Comparison of ENCODE assay signal across 10 cellular contexts in the genomic region with DNA sequence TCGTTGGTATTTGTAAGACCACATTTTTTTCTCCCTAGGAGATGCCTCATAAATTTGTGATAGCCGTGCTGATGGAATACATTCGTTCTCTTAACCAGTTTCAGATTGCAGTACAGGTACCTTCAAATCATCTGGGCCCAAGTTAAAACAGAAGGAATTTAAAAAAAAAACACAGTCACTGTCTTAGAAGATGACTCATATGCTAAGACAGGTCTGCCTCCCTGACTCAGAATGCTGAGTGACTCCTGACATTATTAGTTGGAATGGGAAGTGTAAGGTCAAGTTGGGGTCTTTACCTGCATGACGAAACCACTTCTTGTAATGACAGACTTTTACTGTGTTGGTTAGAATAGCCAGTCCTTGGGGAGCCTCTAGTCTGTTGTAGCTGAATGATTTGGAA. TPM values are rescaled to one million over a fixed set of nuclear protein-coding genes. Genes with fewer than 3 reads are reported as not detected.
DNase-seq lines count a peak whose midpoint lies in the region; ATAC-seq and TF ChIP-seq lines count a peak whose summit lies in the region.
"Had no signal": no experiment of that assay in that cellular context is flagged by ENCODE, and none has a peak within 500 bp of the region (broad histone marks: within the 10 kb centered on the region; RNA-seq: fewer than 3 reads in every experiment).

No MANE protein-coding gene starts in this region.

- H3K36me3 ChIP-seq in mammary epithelial cell (ENCODE audit: insufficient read depth, low read length): peaks cover 49% of the 10 kb centered on the region

- DNase-seq in EL: peak; percentile 61
- DNase-seq in LoVo (ENCODE audit: low spot score): peak; percentile 11
- peak; percentile 91 for DNase-seq in mammary epithelial cell
- DNase-seq in omental fat pad (ENCODE audit: low spot score): no peak
- no peak for DNase-seq in NCI-H1105 treated with DMSO at 0.1 percent for 48 hours (lab: John Stamatoyannopoulos, UW)
- DNase-seq in NCI-H1436 treated with DMSO at 0.1 percent for 48 hours (lab: John Stamatoyannopoulos, UW): no peak
- DNase-seq in DMS53 (lab: John Stamatoyannopoulos, UW): no peak
- DNase-seq: NCI-H69; stimulated activated CD4-positive, alpha-beta T cell treated with anti-CD3 and anti-CD28 coated beads, Interleukin-12 subunit alpha, Interleukin-12 subunit beta, amount 100 ng/mL, for 4 hours had no signal

- in situ Hi-C loops in mammary epithelial cell (cut with MboI; ENCODE audit: low sequenced_read_pairs in 2 of 2): loop anchor here in 1 of 2 donors (10.0 kb wide), 1 partner anchor 175 kb away; no protein-coding TSS in a partner anchor

- H3K79me2 ChIP-seq in mammary epithelial cell (ENCODE audit: insufficient read depth, low read length): peaks cover 4% of the 10 kb centered on the region

- H2AFZ ChIP-seq in mammary epithelial cell (ENCODE audit: low read depth, low read length): no peak overlapping the region

- H4K20me1 ChIP-seq in mammary epithelial cell (ENCODE audit: insufficient read depth, low read length): no peaks in the 10 kb centered on the region

- ATAC-seq in omental fat pad (ENCODE audit: low FRiP score): peak; percentile 56

- no peaks in the 10 kb centered on the region for H3K27me3 ChIP-seq in mammary epithelial cell (ENCODE audit: insufficient read depth, low read length)

- CTCF ChIA-PET in mammary epithelial cell (lab: Charles Lee; ENCODE audit: low non-redundant PET): no interaction called here

- intact Hi-C loops in mammary epithelial cell (cut with micrococcal nuclease): loop anchor here (2.0 kb wide), 1 partner anchor 57 kb away; the partner anchor contains the start of gene NPC1

- no peak for TF ChIP-seq CTCF in mammary epithelial cell (conservative IDR thresholded peaks at IDR 0.05 in 1 of 2, IDR thresholded peaks at IDR 0.05 in 1 of 2; ENCODE audit: extremely low read depth in 1 of 2, insufficient read depth in 1 of 2, low read depth in 1 of 2, low read length in 2 of 2)
- TF ChIP-seq CTCF in omental fat pad (IDR thresholded peaks at IDR 0.05): no peak

- no peak overlapping the region for H3K4me2 ChIP-seq in mammary epithelial cell (ENCODE audit: insufficient read depth, low read depth, low read length)

- no peak overlapping the region for H3K27ac ChIP-seq in mammary epithelial cell (ENCODE audit: insufficient read depth, low read depth, low read length)

- no peaks in the 10 kb centered on the region for H3K9me3 ChIP-seq in mammary epithelial cell (replicated peaks; ENCODE audit: insufficient read depth, low read length)

- dilution Hi-C loops in mammary epithelial cell (cut with HindIII; ENCODE audit: low sequenced_read_pairs): no loop called here

- H3K4me1 ChIP-seq in mammary epithelial cell (ENCODE audit: insufficient read depth, low read length): peaks cover 24% of the 10 kb centered on the region

- H3K9ac ChIP-seq in mammary epithelial cell (ENCODE audit: insufficient read depth, low read length): no peak overlapping the region

- WGBS in mammary epithelial cell (ENCODE audit: low coverage, missing lambda C conversion rate): 20% methylated on average over 4 of the region's 4 CpGs

- no peak overlapping the region for H3K4me3 ChIP-seq in mammary epithelial cell (replicated peaks in 1 of 3; ENCODE audit: insufficient read depth in 1 of 3, low read depth in 2 of 3, low read length in 3 of 3)
- H3K4me3 ChIP-seq: lung had no signal

- no TSS peak for BruUV-seq in mammary epithelial cell (replicated peaks; lab: Mats Ljungman, UMichigan)

RNA-seq across cellular contexts. Expression of gene RMC1, which starts 26.3 kb away (rescaled TPM):
- total RNA-seq in mammary epithelial cell (10 to 100 TPM; 29.8 to 33.3 TPM), omental fat pad (10 to 100 TPM; 19.7 to 30.6 (median 23.8) TPM)
- polyA plus RNA-seq in mammary epithelial cell: 20.2 TPM
- polyA minus RNA-seq in mammary epithelial cell: 55.0 TPM

RNA-seq across cellular contexts. Expression of gene NPC1, which starts 56.7 kb away (rescaled TPM):
- total RNA-seq in mammary epithelial cell (100 to 1,000 TPM in 1 of 2 donors, 10 to 100 TPM in 1; 83.4 to 104 TPM), omental fat pad (100 to 1,000 TPM in 1 of 4 donors, 10 to 100 TPM in 3; 49.3 to 116 (median 54.7) TPM)
- polyA plus RNA-seq in mammary epithelial cell: 99.0 TPM
- polyA minus RNA-seq in mammary epithelial cell: 370 TPM

Comparison
In these comparisons a context has a peak if more than half of its experiments do, and no peak if none do; other contexts are left out.
1. DNase-seq: peak in EL (single experiment), LoVo (single experiment) and mammary epithelial cell (single experiment); none in omental fat pad (single experiment), NCI-H1105 treated with DMSO at 0.1 percent for 48 hours (single experiment), NCI-H1436 treated with DMSO at 0.1 percent for 48 hours (single experiment) and DMS53 (single experiment).